ENCODE assay signal across 8 cellular contexts in the genomic region with DNA sequence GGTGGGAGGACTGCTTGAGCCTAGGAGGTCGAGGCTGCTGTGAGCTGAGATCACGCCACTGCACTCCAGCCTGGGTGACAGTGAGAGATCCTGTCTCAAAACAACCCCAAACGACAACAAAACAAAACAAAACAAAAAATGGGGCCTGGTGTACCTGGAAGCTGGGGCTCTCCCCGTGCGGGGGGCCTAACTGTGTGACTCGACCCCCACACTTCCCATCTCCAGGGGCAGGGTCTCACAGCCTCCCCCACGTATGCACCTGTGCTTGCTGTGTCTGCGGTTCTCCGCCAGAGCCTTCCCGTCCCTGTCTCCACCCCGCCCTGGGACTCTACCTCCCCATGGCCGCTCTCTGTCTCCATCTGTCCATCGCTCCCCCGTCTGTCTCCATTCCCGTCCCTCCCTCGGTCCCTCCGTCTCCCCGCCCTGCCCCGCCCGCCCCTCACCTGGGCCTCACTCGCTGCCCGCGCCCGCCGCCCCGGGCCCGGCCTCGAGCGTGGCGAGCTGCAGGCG. TPM values are rescaled to one million over a fixed set of nuclear protein-coding genes. Genes with fewer than 3 reads are reported as not detected.
DNase-seq lines count a peak whose midpoint lies in the region; ATAC-seq and TF ChIP-seq lines count a peak whose summit lies in the region.

No MANE protein-coding gene starts in this region.

- peaks cover 6% of the 10 kb centered on the region for H3K36me3 Mint-ChIP-seq in IgD-negative memory B cell
- H3K36me3 Mint-ChIP-seq in naive thymus-derived CD4-positive, alpha-beta T cell: peaks cover 7 to 37% (median 14%) of the 10 kb centered on the region in 5 donors

- H3K4me3 ChIP-seq in BE2C (ENCODE audit: low read depth, low read length) (peak overlapping the region; percentile 47), body of pancreas (no peak overlapping the region)
- H3K4me3 ChIP-seq in naive thymus-derived CD4-positive, alpha-beta T cell (ENCODE audit: low read length): no peak overlapping the region

- H3K9me3 ChIP-seq in BE2C: no peaks in the 10 kb centered on the region
- no peaks in the 10 kb centered on the region for H3K9me3 ChIP-seq in body of pancreas
- H3K9me3 ChIP-seq in naive thymus-derived CD4-positive, alpha-beta T cell (ENCODE audit: control insufficient read depth in 2 of 3, low read length in 3 of 3): no peaks in the 10 kb centered on the region

- no peaks in the 10 kb centered on the region for H3K9me3 Mint-ChIP-seq in IgD-negative memory B cell
- peaks cover 0 to 8% (median 0%) of the 10 kb centered on the region in 11 donors for H3K9me3 Mint-ChIP-seq in naive thymus-derived CD4-positive, alpha-beta T cell

- H3K4me1 ChIP-seq in BE2C (peaks cover 6% of the 10 kb centered on the region; the same call in 1 of the 2 replicates), body of pancreas (peaks cover 46% of the 10 kb centered on the region)
- peaks cover 39 to 40% of the 10 kb centered on the region in 2 donors for H3K4me1 ChIP-seq in naive thymus-derived CD4-positive, alpha-beta T cell (ENCODE audit: control insufficient read depth in 2 of 2, insufficient read depth in 2 of 2, low read length in 2 of 2)

- TF ChIP-seq CTCF in BE2C (IDR thresholded peaks at IDR 0.05; ENCODE audit: low read depth, low read length): no peak
- TF ChIP-seq CTCF in body of pancreas (IDR thresholded peaks at IDR 0.05): no peak

- ATAC-seq in body of pancreas (no peak), GM18498 (IDR thresholded peaks at IDR 0.05; ENCODE audit: unreplicated experiment) (no peak)
- ATAC-seq in naive thymus-derived CD4-positive, alpha-beta T cell: no peak

- peaks cover 24 to 33% (median 29%) of the 10 kb centered on the region in 3 donors for H3K4me1 Mint-ChIP-seq in IgD-negative memory B cell
- peaks cover 24 to 55% (median 46%) of the 10 kb centered on the region in 7 donors for H3K4me1 Mint-ChIP-seq in naive thymus-derived CD4-positive, alpha-beta T cell

- POLR2A ChIA-PET in naive thymus-derived CD4-positive, alpha-beta T cell (lab: Charles Lee): interaction anchor here (0.7 to 3.1 kb wide), 18 partner anchors 11 to 271 kb away, joined by 3 to 27 read pairs (median 4); a partner anchor contains a TSS

- H3K27ac ChIP-seq in body of pancreas: peak overlapping the region in 3 of 4 donors; percentile 57 to 84 (median 67)
- peak overlapping the region; percentile 36 for H3K27ac ChIP-seq in naive thymus-derived CD4-positive, alpha-beta T cell (ENCODE audit: low read depth, low read length)

- no peaks in the 10 kb centered on the region for H3K27me3 Mint-ChIP-seq in IgD-negative memory B cell
- peaks cover 0 to 3% (median 0%) of the 10 kb centered on the region in 5 donors for H3K27me3 Mint-ChIP-seq in naive thymus-derived CD4-positive, alpha-beta T cell

- H3K27ac Mint-ChIP-seq in IgD-negative memory B cell: peak overlapping the region in 2 of 3 donors; percentile 50 to 84
- H3K27ac Mint-ChIP-seq in naive thymus-derived CD4-positive, alpha-beta T cell: peak overlapping the region; percentile 0 to 95 (median 82)

- WGBS in body of pancreas, 2 donors: 19 to 25% methylated on average over 9 to 14 of the region's 31 CpGs

- intact Hi-C loops in body of pancreas (cut with DNase I): loop anchor here (10.0 kb wide), 1 partner anchor 79 kb away; no protein-coding TSS in a partner anchor
- intact Hi-C loops in naive thymus-derived CD4-positive, alpha-beta T cell (cut with micrococcal nuclease): loop anchor here (10.0 kb wide), 3 partner anchors 201 to 1189 kb away; a partner anchor contains a TSS

- peaks cover 23% of the 10 kb centered on the region for H3K36me3 ChIP-seq in BE2C
- H3K36me3 ChIP-seq in body of pancreas (replicated peaks in 1 of 2; ENCODE audit: insufficient read depth in 1 of 2, low read depth in 2 of 2): peaks cover 0 to 4% of the 10 kb centered on the region in 2 donors
- peaks cover 0 to 24% (median 9%) of the 10 kb centered on the region in 3 experiments for H3K36me3 ChIP-seq in naive thymus-derived CD4-positive, alpha-beta T cell (ENCODE audit: control insufficient read depth in 2 of 3, insufficient read depth in 3 of 3, low read length in 3 of 3)

- H3K27me3 ChIP-seq in BE2C: no peaks in the 10 kb centered on the region
- no peaks in the 10 kb centered on the region for H3K27me3 ChIP-seq in body of pancreas
- no peaks in the 10 kb centered on the region for H3K27me3 ChIP-seq in naive thymus-derived CD4-positive, alpha-beta T cell (ENCODE audit: control insufficient read depth in 2 of 2, insufficient read depth in 2 of 2, low read length in 2 of 2)

- CTCF ChIA-PET in naive thymus-derived CD4-positive, alpha-beta T cell (lab: Charles Lee): interaction anchor here (0.6 to 2.4 kb wide), 8 partner anchors 11 to 294 kb away, joined by 3 to 16 read pairs (median 3); no protein-coding TSS in a partner anchor

- TF ChIP-seq POLR2A in body of pancreas (IDR thresholded peaks at IDR 0.05): no peak

- no peak for DNase-seq in BE2C
- DNase-seq in body of pancreas: peak in 1 of 4 donors; percentile 29
- DNase-seq in naive thymus-derived CD4-positive, alpha-beta T cell: no peak
- no peak for DNase-seq in hippocampal formation (lab: John Stamatoyannopoulos, UW)
- no peak for DNase-seq in SHP77 (lab: John Stamatoyannopoulos, UW)
- DNase-seq in activated effector memory CD4-positive, alpha-beta T cell treated with anti-CD3 and anti-CD28 coated beads, Interleukin-2, amount 50 U/mL, for 16 hours: no peak

- H3K4me3 Mint-ChIP-seq in IgD-negative memory B cell: peak overlapping the region; percentile 83 to 97 (median 90)
- peak overlapping the region; percentile 78 to 100 (median 89) for H3K4me3 Mint-ChIP-seq in naive thymus-derived CD4-positive, alpha-beta T cell

RNA-seq across cellular contexts. Expression of a gene that starts 0.8 kb away (rescaled TPM):
- 4.6 TPM for polyA plus RNA-seq in BE2C (2012; ENCODE audit: insufficient read depth, insufficient read length, low read depth)
- 1.1 TPM for polyA plus RNA-seq in IgD-negative memory B cell
- total RNA-seq in body of pancreas: 10 to 100 TPM; 12.5 to 53.4 TPM
- 10 to 100 TPM in 3 of 5 experiments, 1 to 10 TPM in 2; 9.3 to 15.7 (median 13.6) TPM for total RNA-seq in naive thymus-derived CD4-positive, alpha-beta T cell
- polyA plus RNA-seq in naive thymus-derived CD4-positive, alpha-beta T cell: under 1 TPM; 0.33 to 0.71 TPM

RNA-seq across cellular contexts. Expression of a gene that starts 2.4 kb away (rescaled TPM):
- polyA plus RNA-seq in BE2C (2012; ENCODE audit: insufficient read depth, insufficient read length, low read depth): 1,259 TPM
- polyA plus RNA-seq in IgD-negative memory B cell: 825 TPM
- 100 to 1,000 TPM; 113 to 268 TPM for total RNA-seq in body of pancreas
- total RNA-seq in naive thymus-derived CD4-positive, alpha-beta T cell: 1,000 to 10,000 TPM; 2,549 to 3,799 (median 3,242) TPM
- 1,000 to 10,000 TPM in 1 of 2 donors, 100 to 1,000 TPM in 1; 740 to 1,050 TPM for polyA plus RNA-seq in naive thymus-derived CD4-positive, alpha-beta T cell

RNA-seq across cellular contexts. Expression of a gene that starts 6.7 kb away (rescaled TPM):
- polyA plus RNA-seq in BE2C (2012; ENCODE audit: insufficient read depth, insufficient read length, low read depth): not detected
- polyA plus RNA-seq in IgD-negative memory B cell: not detected
- total RNA-seq in body of pancreas: not detected
- not detected for total RNA-seq in naive thymus-derived CD4-positive, alpha-beta T cell
- polyA plus RNA-seq in naive thymus-derived CD4-positive, alpha-beta T cell: not detected

RNA-seq across cellular contexts. Expression of a gene that starts 13.1 kb away (rescaled TPM):
- not detected for polyA plus RNA-seq in BE2C (2012; ENCODE audit: insufficient read depth, insufficient read length, low read depth)
- polyA plus RNA-seq in IgD-negative memory B cell: not detected
- total RNA-seq in body of pancreas: not detected
- total RNA-seq in naive thymus-derived CD4-positive, alpha-beta T cell: under 1 TPM in 2 of 5 experiments, not detected in 3; 0.58 to 0.69 TPM
- not detected for polyA plus RNA-seq in naive thymus-derived CD4-positive, alpha-beta T cell

RNA-seq across cellular contexts. Expression of a gene that starts 20.3 kb away (rescaled TPM):
- polyA plus RNA-seq in BE2C (2012; ENCODE audit: insufficient read depth, insufficient read length, low read depth): not detected
- not detected for polyA plus RNA-seq in IgD-negative memory B cell
- not detected for total RNA-seq in body of pancreas
- not detected for total RNA-seq in naive thymus-derived CD4-positive, alpha-beta T cell
- not detected for polyA plus RNA-seq in naive thymus-derived CD4-positive, alpha-beta T cell

Comparison
In these comparisons a context has a peak if more than half of its experiments do, and no peak if none do; other contexts are left out.
1. RNA of a gene that starts 2.4 kb away (total RNA-seq): 2,549 to 3,799 TPM in naive thymus-derived CD4-positive, alpha-beta T cell; 113 to 268 TPM in body of pancreas; every median in the first group is over 4 times any median in the second.